9 cellular contexts compared by ENCODE assay signal in genomic region chr4:86957214-86957613, GRCh38. TPM values are rescaled to one million over a fixed set of nuclear protein-coding genes. Genes with fewer than 3 reads are reported as not detected.
A peak's percentile ranks its signal among the peaks of the same experiment; 100 is the strongest.
DNase-seq lines count a peak whose midpoint lies in the region; ATAC-seq lines count a peak whose summit lies in the region.
"Had no signal": no experiment of that assay in that cellular context is flagged by ENCODE, and none has a peak within 500 bp of the region (broad histone marks: within the 10 kb centered on the region; RNA-seq: fewer than 3 reads in every experiment).

No MANE protein-coding gene starts in this region.

- peaks cover 33% of the 10 kb centered on the region for H3K36me3 ChIP-seq in HUES48 (ENCODE audit: control insufficient read depth, insufficient read depth, low read length)

- no peak overlapping the region for H3K4me3 ChIP-seq in HUES48 (ENCODE audit: low read depth, low read length)

- H3K9me3 ChIP-seq in HUES48 (ENCODE audit: control insufficient read depth, insufficient read depth, low read length) = no peaks in the 10 kb centered on the region

- H3K9ac ChIP-seq in HUES48 (ENCODE audit: low read depth, low read length) = no peak overlapping the region

- H3K4me1 ChIP-seq in HUES48 (ENCODE audit: control insufficient read depth, insufficient read depth, low read length) = peaks cover 68% of the 10 kb centered on the region

- peak; percentile 77 for DNase-seq in EL
- no peak for DNase-seq in NCI-H446 treated with DMSO at 0.1 percent for 48 hours (lab: John Stamatoyannopoulos, UW)
- DNase-seq in stimulated activated CD4-positive, alpha-beta T cell treated with anti-CD3 and anti-CD28 coated beads, Interleukin-12 subunit alpha, Interleukin-12 subunit beta, amount 100 ng/mL, for 4 hours = no peak
- no peak for DNase-seq in H4 (ENCODE audit: low spot score)
- DNase-seq in GOT3 (lab: John Stamatoyannopoulos, UW) = no peak
- DNase-seq: anterior cingulate cortex had no signal

- peak overlapping the region; percentile 48 for H3K27ac ChIP-seq in HUES48 (ENCODE audit: low read depth, low read length)

- peak; percentile 35 for ATAC-seq in GM21515 (IDR thresholded peaks at IDR 0.05; ENCODE audit: unreplicated experiment)
- ATAC-seq in esophagus mucosa = peak; percentile 91

- H3K27me3 ChIP-seq in HUES48 (ENCODE audit: control insufficient read depth, insufficient read depth, low read length) = no peaks in the 10 kb centered on the region

RNA-seq across cellular contexts. Expression of gene AFF1, which starts 22.4 kb away (rescaled TPM):
- 39.8 TPM for total RNA-seq in esophagus mucosa
- 5.8 and 8.9 TPM in 2 replicates for total RNA-seq in H4 (2014; rRNA removed; shearing (Covaris generic))
